ENCODE assay signal across 21 cellular contexts in the genomic region with DNA sequence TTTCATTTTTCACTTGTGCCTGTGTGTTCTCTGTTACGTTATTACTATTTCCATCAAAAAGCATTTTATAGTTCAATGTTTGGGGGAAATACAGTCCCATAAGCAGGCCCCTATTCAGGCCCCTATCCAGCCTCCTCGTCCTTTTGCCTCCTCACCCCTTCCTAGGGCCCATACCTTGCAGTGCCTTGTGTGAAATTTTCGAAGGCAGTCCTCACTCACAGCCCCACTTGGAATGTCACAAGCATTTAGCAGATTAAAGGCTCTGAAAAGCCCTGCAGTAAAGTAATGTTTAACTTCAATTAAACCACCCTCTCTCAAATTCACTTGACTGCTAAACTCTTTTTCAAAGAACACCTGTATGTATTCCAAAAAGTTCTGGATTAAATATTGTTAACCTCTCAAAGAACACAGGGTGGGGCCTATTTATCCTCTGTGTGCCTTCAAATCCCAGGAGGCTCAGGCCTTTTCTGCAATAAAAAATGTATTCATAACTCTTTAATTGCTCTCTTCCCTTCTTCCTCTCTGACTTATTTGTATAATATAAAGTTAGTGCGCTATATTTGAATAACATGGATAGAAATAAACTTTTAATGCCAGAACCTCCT.
"Had no signal": no experiment of that assay in that cellular context is flagged by ENCODE, and none has a peak within 500 bp of the region (broad histone marks: within the 10 kb centered on the region; RNA-seq: fewer than 3 reads in every experiment).

No MANE protein-coding gene starts in this region.

- H3K27me3 ChIP-seq: ascending aorta had no signal

- H3K27ac Mint-ChIP-seq: activated CD4-positive, alpha-beta T cell treated with anti-CD3 and anti-CD28 coated beads, Interleukin-2, amount 10 ng/mL, durations not matched to agents 7 days and 5 days; activated naive CD4-positive, alpha-beta T cell treated with anti-CD3 and anti-CD28 coated beads, Interleukin-2, amount 50 U/mL, for 24 hours had no signal

- H3K36me3 ChIP-seq: ascending aorta, esophagus muscularis mucosa, gastroesophageal sphincter, heart right ventricle had no signal

- H3K4me1 ChIP-seq: ascending aorta, esophagus muscularis mucosa, gastroesophageal sphincter, heart right ventricle had no signal

- H3K36me3 Mint-ChIP-seq: activated naive CD4-positive, alpha-beta T cell treated with anti-CD3 and anti-CD28 coated beads, Interleukin-2, amount 50 U/mL, for 24 hours had no signal

- DNase-seq: activated CD4-positive, alpha-beta T cell treated with anti-CD3 and anti-CD28 coated beads, Interleukin-2, amount 10 ng/mL, durations not matched to agents 7 days and 5 days; activated CD4-positive, CD25-positive, alpha-beta regulatory T cell; activated CD8-positive, alpha-beta memory T cell treated with anti-CD3 and anti-CD28 coated beads, Interleukin-2, amount 50 U/mL, for 4 hours; activated effector memory CD4-positive, alpha-beta T cell treated with anti-CD3 and anti-CD28 coated beads, Interleukin-2, amount 50 U/mL, for 16 hours; activated T-cell treated with anti-CD3 and anti-CD28 coated beads, Interleukin-2, amount 50 U/mL, for 4 hours; cerebellar nuclear complex; effector CD4-positive, alpha-beta T cell; heart right ventricle; midbrain; occipital lobe; retina; stimulated activated CD4-positive, alpha-beta T cell treated with anti-CD3 and anti-CD28 coated beads, Interleukin-12 subunit alpha, Interleukin-12 subunit beta, amount 100 ng/mL, for 4 hours; stimulated activated CD4-positive, alpha-beta T cell treated with anti-CD3 and anti-CD28 coated beads, Interleukin-1b, Interleukin-23, amount 100 ng/mL, for 48 hours; stimulated activated CD8-positive, alpha-beta memory T cell treated with anti-CD3 and anti-CD28 coated beads, Interleukin-4, amount 100 ng/mL, for 48 hours; stimulated activated naive CD4-positive, alpha-beta T cell; T1000 had no signal

- H3K4me3 ChIP-seq: ascending aorta, esophagus muscularis mucosa, gastroesophageal sphincter, heart right ventricle, lung had no signal

- H3K4me1 Mint-ChIP-seq: activated naive CD4-positive, alpha-beta T cell treated with anti-CD3 and anti-CD28 coated beads, Interleukin-2, amount 50 U/mL, for 24 hours had no signal

- H3K9me3 ChIP-seq: ascending aorta, esophagus muscularis mucosa, gastroesophageal sphincter, heart right ventricle had no signal

- H3K27me3 Mint-ChIP-seq: activated CD4-positive, alpha-beta T cell treated with anti-CD3 and anti-CD28 coated beads, Interleukin-2, amount 10 ng/mL, durations not matched to agents 7 days and 5 days; activated naive CD4-positive, alpha-beta T cell treated with anti-CD3 and anti-CD28 coated beads, Interleukin-2, amount 50 U/mL, for 24 hours had no signal

- H3K4me3 Mint-ChIP-seq: activated CD4-positive, alpha-beta T cell treated with anti-CD3 and anti-CD28 coated beads, Interleukin-2, amount 10 ng/mL, durations not matched to agents 7 days and 5 days; activated naive CD4-positive, alpha-beta T cell treated with anti-CD3 and anti-CD28 coated beads, Interleukin-2, amount 50 U/mL, for 24 hours; activated T-cell treated with anti-CD3 and anti-CD28 coated beads, Interleukin-2, amount 50 U/mL, for 4 hours had no signal

- H3K27ac ChIP-seq: ascending aorta, esophagus muscularis mucosa, gastroesophageal sphincter, heart right ventricle had no signal

- ATAC-seq: activated T-cell treated with anti-CD3 and anti-CD28 coated beads, Interleukin-2, amount 50 U/mL, for 4 hours; gastroesophageal sphincter; heart right ventricle had no signal

- H3K9me3 Mint-ChIP-seq: activated CD4-positive, alpha-beta T cell treated with anti-CD3 and anti-CD28 coated beads, Interleukin-2, amount 10 ng/mL, durations not matched to agents 7 days and 5 days; activated naive CD4-positive, alpha-beta T cell treated with anti-CD3 and anti-CD28 coated beads, Interleukin-2, amount 50 U/mL, for 24 hours had no signal
